ENCODE assay signal across 8 cellular contexts in the genomic region with DNA sequence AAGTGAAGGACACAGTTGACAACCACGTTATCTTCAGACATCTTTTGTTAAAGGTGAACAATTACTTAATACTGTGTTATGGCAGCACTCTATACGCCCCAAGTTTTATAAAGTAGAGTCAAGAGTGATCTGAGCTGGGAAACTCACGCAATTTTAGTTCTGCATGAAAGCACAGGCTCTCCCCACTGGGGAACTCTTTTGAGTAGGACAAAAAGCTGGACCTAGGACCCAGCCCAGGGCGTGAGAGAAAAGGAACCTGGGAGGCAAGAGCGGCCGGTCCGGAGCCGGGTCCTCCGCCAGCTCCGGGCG.
DNase-seq lines count a peak whose midpoint lies in the region; ATAC-seq and TF ChIP-seq lines count a peak whose summit lies in the region.

No MANE protein-coding gene starts in this region.

- 0 to 3% (median 3%) methylated on average over 10 to 11 of the region's 11 CpGs for WGBS in spleen, 5 donors

- intact Hi-C loops in spleen (cut with DNase I; ENCODE audit: low total_unique reads): loop anchor here (10.0 kb wide), 1 partner anchor 529 kb away; no protein-coding TSS in a partner anchor

- TF ChIP-seq CTCF in HEK293 (tag by site-specific recombination; IDR thresholded peaks at IDR 0.05): no peak
- no peak for TF ChIP-seq CTCF in spleen (IDR thresholded peaks at IDR 0.05 in 8 of 11, conservative IDR thresholded peaks at IDR 0.05 in 3 of 11)

- H3K27me3 ChIP-seq in iPS-20b (ENCODE audit: insufficient read depth, low read length) (peaks cover 46% of the 10 kb centered on the region), spleen (replicated peaks in 1 of 7) (peaks cover 0 to 50% (median 24%) of the 10 kb centered on the region in 7 donors)

- POLR2A ChIA-PET in HEK293 (lab: Yijun Ruan, JAX): interaction anchor here (0.6 kb wide), 1 partner anchor 145 kb away, joined by 4 read pairs; no protein-coding TSS in a partner anchor
- POLR2A ChIA-PET in activated CD8-positive, alpha-beta T cell treated with anti-CD3 and anti-CD28 coated beads, Interleukin-2, amount 10 ng/mL, durations not matched to agents 7 days and 5 days (lab: Charles Lee): no interaction called here

- no peak for DNase-seq in activated CD8-positive, alpha-beta T cell treated with anti-CD3 and anti-CD28 coated beads, Interleukin-2, amount 10 ng/mL, durations not matched to agents 7 days and 5 days
- no peak for DNase-seq in spleen
- DNase-seq in GM19240 (ENCODE audit: insufficient read length, low spot score): no peak
- no peak for DNase-seq in NCI-H82 (lab: John Stamatoyannopoulos, UW)
- no peak for DNase-seq in CD1c-positive myeloid dendritic cell (ENCODE audit: extremely low spot score)

- H3K36me3 Mint-ChIP-seq in activated CD8-positive, alpha-beta T cell treated with anti-CD3 and anti-CD28 coated beads, Interleukin-2, amount 10 ng/mL, durations not matched to agents 7 days and 5 days (ENCODE audit: low read depth): no peaks in the 10 kb centered on the region

- H3K36me3 ChIP-seq in HEK293 (ENCODE audit: control insufficient read depth in 2 of 2, insufficient read depth in 1 of 2, low read length in 2 of 2) (no peaks in the 10 kb centered on the region), iPS-20b (ENCODE audit: insufficient read depth, low read depth, low read length) (no peaks in the 10 kb centered on the region), spleen (no peaks in the 10 kb centered on the region)

- H3K9me3 ChIP-seq in HEK293 (ENCODE audit: control insufficient read depth, insufficient read depth, low read depth, low read length): no peaks in the 10 kb centered on the region
- no peaks in the 10 kb centered on the region for H3K9me3 ChIP-seq in iPS-20b (ENCODE audit: insufficient read depth, low read depth, low read length)
- H3K9me3 ChIP-seq in spleen: no peaks in the 10 kb centered on the region

- peaks cover 26% of the 10 kb centered on the region for H3K4me1 Mint-ChIP-seq in activated CD8-positive, alpha-beta T cell treated with anti-CD3 and anti-CD28 coated beads, Interleukin-2, amount 10 ng/mL, durations not matched to agents 7 days and 5 days (ENCODE audit: low read depth)

- peak overlapping the region; percentile 66 for H3K4me3 ChIP-seq in HEK293 (ENCODE audit: low read depth, low read length)
- H3K4me3 ChIP-seq in iPS-20b (ENCODE audit: low read length): peak overlapping the region; percentile 77
- H3K4me3 ChIP-seq in spleen: peak overlapping the region; percentile 55 to 85 (median 64)

- ATAC-seq in activated CD8-positive, alpha-beta T cell treated with anti-CD3 and anti-CD28 coated beads, Interleukin-2, amount 10 ng/mL, durations not matched to agents 7 days and 5 days: no peak
- ATAC-seq in GM18520 (IDR thresholded peaks at IDR 0.05; ENCODE audit: unreplicated experiment): no peak

- H3K4me1 ChIP-seq in HEK293 (ENCODE audit: control insufficient read depth, insufficient read depth, low read length) (0 out of 2 replicates have a peak, but pooled peaks cover 2% of the 10 kb centered on the region), iPS-20b (ENCODE audit: insufficient read depth, low read length) (peaks cover 5% of the 10 kb centered on the region; the same call in 1 of the 2 replicates), spleen (peaks cover 8 to 42% (median 28%) of the 10 kb centered on the region in 6 donors)

- CTCF ChIA-PET in HEK293 (lab: Yijun Ruan, JAX): interaction anchor here (1.1 kb wide), 1 partner anchor 177 kb away, joined by 3 read pairs; no protein-coding TSS in a partner anchor
- CTCF ChIA-PET in activated CD8-positive, alpha-beta T cell treated with anti-CD3 and anti-CD28 coated beads, Interleukin-2, amount 10 ng/mL, durations not matched to agents 7 days and 5 days (lab: Charles Lee): interaction anchor here (1.1 to 1.2 kb wide), 2 partner anchors 189 to 534 kb away, joined by 3 read pairs; no protein-coding TSS in a partner anchor

- H3K9me3 Mint-ChIP-seq in activated CD8-positive, alpha-beta T cell treated with anti-CD3 and anti-CD28 coated beads, Interleukin-2, amount 10 ng/mL, durations not matched to agents 7 days and 5 days (ENCODE audit: insufficient read depth): no peaks in the 10 kb centered on the region

- H3K27ac ChIP-seq in HEK293 (ENCODE audit: extremely low read depth, low read depth, low read length) (peak overlapping the region; percentile 90; the same call in 1 of the 2 replicates), iPS-20b (ENCODE audit: low read length) (no peak overlapping the region), spleen (peak overlapping the region in 6 of 8 donors; percentile 20 to 78 (median 68))

- TF ChIP-seq POLR2A in spleen (IDR thresholded peaks at IDR 0.05): no peak

- H3K27ac Mint-ChIP-seq in activated CD8-positive, alpha-beta T cell treated with anti-CD3 and anti-CD28 coated beads, Interleukin-2, amount 10 ng/mL, durations not matched to agents 7 days and 5 days: peak overlapping the region; percentile 53

- peak overlapping the region; percentile 60; the same call in 1 of the 2 replicates for H3K9ac ChIP-seq in iPS-20b (ENCODE audit: low read depth, low read length)

- H3K4me3 Mint-ChIP-seq in activated CD8-positive, alpha-beta T cell treated with anti-CD3 and anti-CD28 coated beads, Interleukin-2, amount 10 ng/mL, durations not matched to agents 7 days and 5 days: peak overlapping the region; percentile 80

- peaks cover 45% of the 10 kb centered on the region for H3K27me3 Mint-ChIP-seq in activated CD8-positive, alpha-beta T cell treated with anti-CD3 and anti-CD28 coated beads, Interleukin-2, amount 10 ng/mL, durations not matched to agents 7 days and 5 days (ENCODE audit: low read depth)

TF ChIP-seq in HEK293, 187 proteins besides CTCF, POLR2A, EP300 and RAD21:
- TF ChIP-seq ZNF266 (tag by site-specific recombination; IDR thresholded peaks at IDR 0.05; ENCODE audit: low read depth): no peak
- TF ChIP-seq ZFP69B (tag by site-specific recombination; IDR thresholded peaks at IDR 0.05): no peak
- no peak for TF ChIP-seq ZNF585B (tag by site-specific recombination; IDR thresholded peaks at IDR 0.05)
- TF ChIP-seq ZNF529 (tag by site-specific recombination; IDR thresholded peaks at IDR 0.05; ENCODE audit: insufficient replicate concordance): no peak
- TF ChIP-seq ZNF155 (tag by site-specific recombination; IDR thresholded peaks at IDR 0.05): no peak
- TF ChIP-seq, protein P1, sequence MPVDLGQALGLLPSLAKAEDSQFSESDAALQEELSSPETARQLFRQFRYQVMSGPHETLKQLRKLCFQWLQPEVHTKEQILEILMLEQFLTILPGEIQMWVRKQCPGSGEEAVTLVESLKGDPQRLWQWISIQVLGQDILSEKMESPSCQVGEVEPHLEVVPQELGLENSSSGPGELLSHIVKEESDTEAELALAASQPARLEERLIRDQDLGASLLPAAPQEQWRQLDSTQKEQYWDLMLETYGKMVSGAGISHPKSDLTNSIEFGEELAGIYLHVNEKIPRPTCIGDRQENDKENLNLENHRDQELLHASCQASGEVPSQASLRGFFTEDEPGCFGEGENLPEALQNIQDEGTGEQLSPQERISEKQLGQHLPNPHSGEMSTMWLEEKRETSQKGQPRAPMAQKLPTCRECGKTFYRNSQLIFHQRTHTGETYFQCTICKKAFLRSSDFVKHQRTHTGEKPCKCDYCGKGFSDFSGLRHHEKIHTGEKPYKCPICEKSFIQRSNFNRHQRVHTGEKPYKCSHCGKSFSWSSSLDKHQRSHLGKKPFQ (tag by site-specific recombination; IDR thresholded peaks at IDR 0.05): no peak
- TF ChIP-seq ZNF521 (tag by site-specific recombination; IDR thresholded peaks at IDR 0.05): no peak
- no peak for TF ChIP-seq FEZF1 (tag by site-specific recombination; IDR thresholded peaks at IDR 0.05)
- no peak for TF ChIP-seq HOXC10 (CRISPR knock-in tag; IDR thresholded peaks at IDR 0.05)
- no peak for TF ChIP-seq ZNF530 (tag by site-specific recombination; IDR thresholded peaks at IDR 0.05; ENCODE audit: low read depth)
- no peak for TF ChIP-seq ZNF169 (tag by site-specific recombination; IDR thresholded peaks at IDR 0.05)
- TF ChIP-seq ZNF701 (tag by site-specific recombination; IDR thresholded peaks at IDR 0.05): no peak
- TF ChIP-seq, protein P2, sequence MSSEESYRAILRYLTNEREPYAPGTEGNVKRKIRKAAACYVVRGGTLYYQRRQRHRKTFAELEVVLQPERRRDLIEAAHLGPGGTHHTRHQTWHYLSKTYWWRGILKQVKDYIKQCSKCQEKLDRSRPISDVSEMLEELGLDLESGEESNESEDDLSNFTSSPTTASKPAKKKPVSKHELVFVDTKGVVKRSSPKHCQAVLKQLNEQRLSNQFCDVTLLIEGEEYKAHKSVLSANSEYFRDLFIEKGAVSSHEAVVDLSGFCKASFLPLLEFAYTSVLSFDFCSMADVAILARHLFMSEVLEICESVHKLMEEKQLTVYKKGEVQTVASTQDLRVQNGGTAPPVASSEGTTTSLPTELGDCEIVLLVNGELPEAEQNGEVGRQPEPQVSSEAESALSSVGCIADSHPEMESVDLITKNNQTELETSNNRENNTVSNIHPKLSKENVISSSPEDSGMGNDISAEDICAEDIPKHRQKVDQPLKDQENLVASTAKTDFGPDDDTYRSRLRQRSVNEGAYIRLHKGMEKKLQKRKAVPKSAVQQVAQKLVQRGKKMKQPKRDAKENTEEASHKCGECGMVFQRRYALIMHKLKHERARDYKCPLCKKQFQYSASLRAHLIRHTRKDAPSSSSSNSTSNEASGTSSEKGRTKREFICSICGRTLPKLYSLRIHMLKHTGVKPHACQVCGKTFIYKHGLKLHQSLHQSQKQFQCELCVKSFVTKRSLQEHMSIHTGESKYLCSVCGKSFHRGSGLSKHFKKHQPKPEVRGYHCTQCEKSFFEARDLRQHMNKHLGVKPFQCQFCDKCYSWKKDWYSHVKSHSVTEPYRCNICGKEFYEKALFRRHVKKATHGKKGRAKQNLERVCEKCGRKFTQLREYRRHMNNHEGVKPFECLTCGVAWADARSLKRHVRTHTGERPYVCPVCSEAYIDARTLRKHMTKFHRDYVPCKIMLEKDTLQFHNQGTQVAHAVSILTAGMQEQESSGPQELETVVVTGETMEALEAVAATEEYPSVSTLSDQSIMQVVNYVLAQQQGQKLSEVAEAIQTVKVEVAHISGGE (tag by site-specific recombination; conservative IDR thresholded peaks at IDR 0.05; ENCODE audit: low read depth): no peak
